In the genomic region with DNA sequence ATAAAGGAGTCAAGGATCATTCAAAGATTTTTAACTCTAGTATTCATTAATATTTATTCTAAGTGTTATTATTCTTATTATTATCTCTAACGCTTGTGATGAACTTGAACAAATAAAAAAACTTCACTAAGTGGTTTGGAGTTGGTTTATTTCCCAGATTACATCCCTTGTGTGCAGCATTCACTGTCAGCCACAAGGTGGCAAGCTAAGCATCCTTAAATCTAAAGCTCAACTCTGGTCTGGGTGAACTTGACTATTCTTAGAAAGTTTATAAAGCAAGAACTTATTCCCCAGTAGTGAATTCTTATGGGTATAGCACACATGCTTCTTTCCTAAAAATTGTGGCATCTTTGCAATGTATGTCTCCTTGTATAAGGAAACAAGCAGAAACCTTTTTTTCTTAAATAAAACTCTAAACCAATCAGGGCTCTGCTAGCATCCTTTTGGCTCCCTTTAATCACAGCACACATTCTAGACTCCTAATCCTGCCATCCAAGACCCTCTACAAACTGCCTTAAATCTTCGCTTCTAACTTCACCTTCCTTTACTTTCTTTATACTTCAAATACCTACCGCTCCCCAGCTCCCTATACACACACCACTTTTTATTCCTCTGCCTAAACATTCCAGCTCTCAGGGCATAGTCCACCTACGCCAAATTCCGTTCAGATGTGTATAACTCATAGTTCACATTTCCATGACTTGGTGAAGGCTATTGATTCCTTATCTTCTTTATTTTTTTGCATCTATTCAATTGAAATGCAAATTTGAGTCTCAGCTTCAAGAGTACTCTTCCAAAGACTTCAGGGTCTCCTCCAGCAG, we compare ENCODE assay signal across 8 cellular contexts.
A peak's percentile ranks its signal among the peaks of the same experiment; 100 is the strongest.
DNase-seq lines count a peak whose midpoint lies in the region; ATAC-seq and TF ChIP-seq lines count a peak whose summit lies in the region.

No MANE protein-coding gene starts in this region.

- H3K27me3 Mint-ChIP-seq in activated T-cell treated with anti-CD3 and anti-CD28 coated beads, Interleukin-2, amount 50 U/mL, for 72 hours (ENCODE audit: low read depth), result no peaks in the 10 kb centered on the region
- H3K27me3 Mint-ChIP-seq in activated T-cell treated with anti-CD3 and anti-CD28 coated beads, Interleukin-2, amount 50 U/mL, for 4 hours (ENCODE audit: low read depth), result no peaks in the 10 kb centered on the region
- peaks cover 3% of the 10 kb centered on the region for H3K27me3 Mint-ChIP-seq in neural progenitor cell (ENCODE audit: insufficient read depth, low read depth)
- no peaks in the 10 kb centered on the region for H3K27me3 Mint-ChIP-seq in T-helper 2 cell treated with Interferon-gamma antibody and Interleukin-4, amounts not matched to agents 5 μg/mL and 100 μg/mL, for 36 hours (ENCODE audit: low read depth)

- TF ChIP-seq CTCF in neural progenitor cell (IDR thresholded peaks at IDR 0.05), result peak; percentile 92

- H4K20me1 ChIP-seq in neural progenitor cell (ENCODE audit: low read depth), result no peaks in the 10 kb centered on the region

- peak; percentile 3 to 4 for DNase-seq in activated T-cell treated with anti-CD3 and anti-CD28 coated beads, Interleukin-2, amount 50 U/mL, for 72 hours
- no peak for DNase-seq in activated T-cell treated with anti-CD3 and anti-CD28 coated beads, Interleukin-2, amount 50 U/mL, for 4 hours
- DNase-seq in HS-27A (ENCODE audit: low read depth), result peak; percentile 1
- DNase-seq in RPMI8226, result peak; percentile 61
- peak; percentile 30 to 51 for DNase-seq in erythroblast (lab: John Stamatoyannopoulos, UW)
- DNase-seq in neural progenitor cell (ENCODE audit: low spot score), result peak; percentile 61
- no peak for DNase-seq in T-helper 2 cell treated with Interferon-gamma antibody and Interleukin-4, amounts not matched to agents 5 μg/mL and 100 μg/mL, for 36 hours (ENCODE audit: low spot score)

- H3K9me3 ChIP-seq in neural progenitor cell (ENCODE audit: low read depth), result no peaks in the 10 kb centered on the region

- H3K4me3 Mint-ChIP-seq in activated T-cell treated with anti-CD3 and anti-CD28 coated beads, Interleukin-2, amount 50 U/mL, for 72 hours, result no peak overlapping the region
- H3K4me3 Mint-ChIP-seq in activated T-cell treated with anti-CD3 and anti-CD28 coated beads, Interleukin-2, amount 50 U/mL, for 4 hours, result no peak overlapping the region
- no peak overlapping the region for H3K4me3 Mint-ChIP-seq in neural progenitor cell
- no peak overlapping the region for H3K4me3 Mint-ChIP-seq in T-helper 2 cell treated with Interferon-gamma antibody and Interleukin-4, amounts not matched to agents 5 μg/mL and 100 μg/mL, for 36 hours

- no peaks in the 10 kb centered on the region for H3K9me3 Mint-ChIP-seq in activated T-cell treated with anti-CD3 and anti-CD28 coated beads, Interleukin-2, amount 50 U/mL, for 72 hours
- peaks cover 3% of the 10 kb centered on the region for H3K9me3 Mint-ChIP-seq in activated T-cell treated with anti-CD3 and anti-CD28 coated beads, Interleukin-2, amount 50 U/mL, for 4 hours
- H3K9me3 Mint-ChIP-seq in neural progenitor cell, result no peaks in the 10 kb centered on the region
- H3K9me3 Mint-ChIP-seq in T-helper 2 cell treated with Interferon-gamma antibody and Interleukin-4, amounts not matched to agents 5 μg/mL and 100 μg/mL, for 36 hours, result no peaks in the 10 kb centered on the region

- no peak overlapping the region for H3K27ac Mint-ChIP-seq in activated T-cell treated with anti-CD3 and anti-CD28 coated beads, Interleukin-2, amount 50 U/mL, for 72 hours
- no peak overlapping the region for H3K27ac Mint-ChIP-seq in neural progenitor cell
- no peak overlapping the region for H3K27ac Mint-ChIP-seq in T-helper 2 cell treated with Interferon-gamma antibody and Interleukin-4, amounts not matched to agents 5 μg/mL and 100 μg/mL, for 36 hours

- H3K4me3 ChIP-seq in neural progenitor cell, result no peak overlapping the region

- no peaks in the 10 kb centered on the region for H3K4me1 ChIP-seq in neural progenitor cell

- H3K27me3 ChIP-seq in neural progenitor cell, result no peaks in the 10 kb centered on the region

- H3K79me2 ChIP-seq in neural progenitor cell (ENCODE audit: low read depth), result no peaks in the 10 kb centered on the region

- TF ChIP-seq POLR2A in erythroblast (IDR thresholded peaks at IDR 0.05; ENCODE audit: low read length), result no peak

- no peak for ATAC-seq in activated T-cell treated with anti-CD3 and anti-CD28 coated beads, Interleukin-2, amount 50 U/mL, for 72 hours (replicated peaks in 1 of 2)
- no peak for ATAC-seq in activated T-cell treated with anti-CD3 and anti-CD28 coated beads, Interleukin-2, amount 50 U/mL, for 4 hours
- peak; percentile 89 for ATAC-seq in GM21528 (IDR thresholded peaks at IDR 0.05; ENCODE audit: low FRiP score, unreplicated experiment)

- H3K4me1 Mint-ChIP-seq in activated T-cell treated with anti-CD3 and anti-CD28 coated beads, Interleukin-2, amount 50 U/mL, for 72 hours (ENCODE audit: low read depth), result no peaks in the 10 kb centered on the region
- H3K4me1 Mint-ChIP-seq in activated T-cell treated with anti-CD3 and anti-CD28 coated beads, Interleukin-2, amount 50 U/mL, for 4 hours (ENCODE audit: low read depth), result no peaks in the 10 kb centered on the region
- H3K4me1 Mint-ChIP-seq in neural progenitor cell, result no peaks in the 10 kb centered on the region
- no peaks in the 10 kb centered on the region for H3K4me1 Mint-ChIP-seq in T-helper 2 cell treated with Interferon-gamma antibody and Interleukin-4, amounts not matched to agents 5 μg/mL and 100 μg/mL, for 36 hours (ENCODE audit: low read depth)

- no peak overlapping the region for H3K9ac ChIP-seq in neural progenitor cell

- H3K4me2 ChIP-seq in neural progenitor cell, result no peak overlapping the region

- H3F3A ChIP-seq in neural progenitor cell (ENCODE audit: low read depth), result no peaks in the 10 kb centered on the region

- no peak overlapping the region for H3K27ac ChIP-seq in neural progenitor cell

- H2AFZ ChIP-seq in neural progenitor cell (replicated peaks), result no peak overlapping the region

- H3K36me3 Mint-ChIP-seq in activated T-cell treated with anti-CD3 and anti-CD28 coated beads, Interleukin-2, amount 50 U/mL, for 72 hours (ENCODE audit: insufficient read depth in 2 of 2), result no peaks in the 10 kb centered on the region
- H3K36me3 Mint-ChIP-seq in activated T-cell treated with anti-CD3 and anti-CD28 coated beads, Interleukin-2, amount 50 U/mL, for 4 hours (ENCODE audit: insufficient read depth), result no peaks in the 10 kb centered on the region
- no peaks in the 10 kb centered on the region for H3K36me3 Mint-ChIP-seq in neural progenitor cell
- no peaks in the 10 kb centered on the region for H3K36me3 Mint-ChIP-seq in T-helper 2 cell treated with Interferon-gamma antibody and Interleukin-4, amounts not matched to agents 5 μg/mL and 100 μg/mL, for 36 hours (ENCODE audit: low read depth)

- H3K36me3 ChIP-seq in neural progenitor cell, result no peaks in the 10 kb centered on the region

Comparison
In these comparisons a context has a peak if more than half of its experiments do, and no peak if none do; other contexts are left out.
1. DNase-seq: peak in activated T-cell treated with anti-CD3 and anti-CD28 coated beads, Interleukin-2, amount 50 U/mL, for 72 hours (2 of 2), HS-27A (single experiment), RPMI8226 (single experiment), erythroblast (2 of 2) and neural progenitor cell (single experiment); none in activated T-cell treated with anti-CD3 and anti-CD28 coated beads, Interleukin-2, amount 50 U/mL, for 4 hours (single experiment) and T-helper 2 cell treated with Interferon-gamma antibody and Interleukin-4, amounts not matched to agents 5 μg/mL and 100 μg/mL, for 36 hours (single experiment).